Comparison of ENCODE assay signal across 16 cellular contexts in genomic region chrX:46125139-46125538, GRCh38.
DNase-seq lines count a peak whose midpoint lies in the region; ATAC-seq, FAIRE-seq and TF ChIP-seq lines count a peak whose summit lies in the region.
"Had no signal": no experiment of that assay in that cellular context is flagged by ENCODE, and none has a peak within 500 bp of the region (broad histone marks: within the 10 kb centered on the region; RNA-seq: fewer than 3 reads in every experiment).

No MANE protein-coding gene starts in this region.

- H3K27ac ChIP-seq in kidney (ENCODE audit: low read depth in 2 of 2, low read length in 2 of 2), result no peak overlapping the region
- H3K27ac ChIP-seq: body of pancreas had no signal

- H3K9ac ChIP-seq in kidney (ENCODE audit: low read length in 2 of 2), result no peak overlapping the region

- ATAC-seq in left cardiac atrium, result no peak
- ATAC-seq: body of pancreas; esophagus mucosa; stimulated activated naive B cell treated with anti-CD40 and anti-IgM and Interleukin-4, amounts not matched to agents 10 μg/mL and 1 μg/mL and 100 μg/mL, for 72 hours had no signal

- H3K36me3 ChIP-seq in kidney (ENCODE audit: control insufficient read depth in 1 of 2, insufficient read depth in 2 of 2, low read length in 2 of 2), result no peaks in the 10 kb centered on the region

- TF ChIP-seq CTCF in foreskin fibroblast (IDR thresholded peaks at IDR 0.05; ENCODE audit: low read depth, low read length), result no peak
- TF ChIP-seq CTCF in kidney (IDR thresholded peaks at IDR 0.05; ENCODE audit: borderline replicate concordance, extremely low read depth, insufficient read depth), result no peak

- no peaks in the 10 kb centered on the region for H3K4me1 ChIP-seq in kidney (ENCODE audit: control insufficient read depth in 1 of 2, insufficient read depth in 1 of 2, low read depth in 1 of 2, low read length in 2 of 2)
- H3K4me1 ChIP-seq: body of pancreas, Caco-2 had no signal

- FAIRE-seq in HTR-8/SVneo (lab: Jason Lieb, UNC) (no peak), kidney (lab: Jason Lieb, UNC) (no peak)

- H3K9me3 ChIP-seq in kidney (ENCODE audit: control insufficient read depth in 1 of 2, low read length in 2 of 2), result no peaks in the 10 kb centered on the region
- H3K9me3 ChIP-seq: body of pancreas, Caco-2 had no signal

- intact Hi-C loops in left cardiac atrium (cut with DNase I), result no loop called here
- intact Hi-C loops in kidney (cut with DNase I), result no loop called here

- DNase-seq in ACHN (peak; percentile 1), HTR-8/SVneo (ENCODE audit: insufficient read length, low spot score) (peak; percentile 0), RPMI7951 (ENCODE audit: low read depth) (peak; percentile 58), foreskin fibroblast (peak; percentile 1 to 10), NCI-H524 treated with DMSO at 0.1 percent for 48 hours (lab: John Stamatoyannopoulos, UW) (no peak), left cardiac atrium (no peak), kidney (no peak), C1 segment of cervical spinal cord (lab: John Stamatoyannopoulos, UW) (no peak)
- DNase-seq: body of pancreas; Caco-2; GF-D8; NCI-H2029; NCI-H510A treated with DMSO at 0.1 percent for 48 hours; stimulated activated naive B cell treated with anti-CD40 and anti-IgM and Interleukin-4, amounts not matched to agents 10 μg/mL and 1 μg/mL and 100 μg/mL, for 72 hours; trophoblast cell had no signal

- no peak overlapping the region for H3K4me3 ChIP-seq in foreskin fibroblast (ENCODE audit: low read depth in 1 of 2, low read length in 2 of 2)
- H3K4me3 ChIP-seq in kidney (ENCODE audit: low read length in 2 of 2), result no peak overlapping the region
- H3K4me3 ChIP-seq: body of pancreas had no signal

- in situ Hi-C loops in ACHN (cut with HindIII; ENCODE audit: low pct_ligation_motif_present, low pct_unique_long_range_greater_than_20kb, low sequenced_read_pairs), result no loop called here

Comparison
In these comparisons a context has a peak if more than half of its experiments do, and no peak if none do; other contexts are left out.
1. DNase-seq: peak in ACHN (single experiment), HTR-8/SVneo (single experiment), RPMI7951 (single experiment) and foreskin fibroblast (2 of 2); none in NCI-H524 treated with DMSO at 0.1 percent for 48 hours (single experiment), left cardiac atrium (single experiment), kidney (single experiment) and C1 segment of cervical spinal cord (0 of 14).